Comparison of ENCODE assay signal across 26 cellular contexts in the genomic region with DNA sequence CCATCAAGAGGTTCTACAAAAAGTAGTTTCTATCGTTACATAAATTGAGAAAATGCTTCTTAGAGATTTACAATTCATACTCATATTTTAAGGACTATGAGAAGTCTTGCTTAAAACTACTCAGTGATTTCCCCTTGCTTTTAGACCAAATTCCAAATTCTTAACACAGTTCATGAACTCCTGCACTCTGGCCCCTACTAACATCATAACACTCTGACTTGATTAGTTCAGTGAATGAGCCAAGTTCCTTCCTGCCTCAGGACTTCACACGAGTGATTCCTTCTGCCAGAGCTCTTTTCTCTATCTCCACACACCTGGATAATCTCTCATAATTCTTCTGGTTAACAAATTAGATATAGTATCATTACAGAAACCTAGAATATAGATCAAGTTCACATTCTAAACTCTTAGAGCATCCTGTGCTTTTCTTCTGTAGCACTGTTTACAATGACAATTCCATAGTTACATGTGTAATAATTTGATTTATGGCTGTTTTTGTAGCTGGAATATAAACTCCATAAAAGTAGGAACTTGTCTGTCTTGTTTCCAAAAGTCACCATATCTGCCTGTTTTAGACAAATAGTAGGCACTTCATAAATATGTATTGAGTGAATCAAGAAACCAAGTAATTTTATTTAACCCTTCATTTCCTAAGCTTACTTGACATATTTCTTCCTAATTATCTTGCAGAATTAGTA. TPM values are rescaled to one million over a fixed set of nuclear protein-coding genes. Genes with fewer than 3 reads are reported as not detected.
DNase-seq lines count a peak whose midpoint lies in the region; ATAC-seq, FAIRE-seq and TF ChIP-seq lines count a peak whose summit lies in the region.
"Had no signal": no experiment of that assay in that cellular context is flagged by ENCODE, and none has a peak within 500 bp of the region (broad histone marks: within the 10 kb centered on the region; RNA-seq: fewer than 3 reads in every experiment).

No MANE protein-coding gene starts in this region.

- H3K27ac ChIP-seq in esophagus muscularis mucosa (replicated peaks in 1 of 4) (peak overlapping the region in 3 of 4 donors; percentile 6 to 12 (median 11)), muscle layer of colon (ENCODE audit: low read depth, low read length) (peak overlapping the region; percentile 44), small intestine (ENCODE audit: low read depth in 1 of 2, low read length in 1 of 2) (no peak overlapping the region)
- H3K27ac ChIP-seq: BLaER1 had no signal

- no peak overlapping the region for H3K9ac ChIP-seq in muscle layer of colon (ENCODE audit: low read length)
- H3K9ac ChIP-seq: BLaER1, SK-N-SH had no signal

- TF ChIP-seq POLR2A in esophagus muscularis mucosa (IDR thresholded peaks at IDR 0.05; ENCODE audit: low read depth) = no peak

- H3K4me3 Mint-ChIP-seq in chondrocyte (ENCODE audit: unreplicated experiment) = no peak overlapping the region
- H3K4me3 Mint-ChIP-seq: CD4-positive, CD25-positive, alpha-beta regulatory T cell had no signal

- no peak for TF ChIP-seq EP300 in esophagus muscularis mucosa (IDR thresholded peaks at IDR 0.05)

- no peaks in the 10 kb centered on the region for H3K27me3 ChIP-seq in esophagus muscularis mucosa
- no peaks in the 10 kb centered on the region for H3K27me3 ChIP-seq in muscle layer of colon (ENCODE audit: control insufficient read depth in 1 of 2, insufficient read depth in 2 of 2, low read length in 2 of 2)
- H3K27me3 ChIP-seq in small intestine (ENCODE audit: control insufficient read depth in 2 of 2, insufficient read depth in 2 of 2, low read length in 2 of 2) = no peaks in the 10 kb centered on the region
- H3K27me3 ChIP-seq: BLaER1 had no signal

- TF ChIP-seq CTCF in esophagus muscularis mucosa (IDR thresholded peaks at IDR 0.05) = no peak
- no peak for TF ChIP-seq CTCF in chondrocyte (IDR thresholded peaks at IDR 0.05)

- H3K4me1 ChIP-seq in esophagus muscularis mucosa (peaks cover 0 to 34% (median 24%) of the 10 kb centered on the region in 4 donors), muscle layer of colon (ENCODE audit: insufficient read depth, low read length) (peaks cover 39% of the 10 kb centered on the region), small intestine (ENCODE audit: control insufficient read depth in 2 of 2, insufficient read depth in 1 of 2, low read depth in 1 of 2, low read length in 1 of 2) (peaks cover 0 to 1% of the 10 kb centered on the region in 2 donors)
- H3K4me1 ChIP-seq: BLaER1, HAP-1 had no signal

- WGBS in esophagus muscularis mucosa = 37% methylated on average over 2 of the region's 2 CpGs
- 1 to 12% (median 7%) methylated on average over 2 of the region's 2 CpGs for WGBS in small intestine, 3 donors

- intact Hi-C loops in esophagus muscularis mucosa (cut with DNase I) = no loop called here

- H3K27me3 Mint-ChIP-seq in chondrocyte (ENCODE audit: low read depth) = peaks cover 37% of the 10 kb centered on the region

- no peaks in the 10 kb centered on the region for H3K36me3 Mint-ChIP-seq in chondrocyte (ENCODE audit: low read depth)
- H3K36me3 Mint-ChIP-seq: CD4-positive, CD25-positive, alpha-beta regulatory T cell had no signal

- no peaks in the 10 kb centered on the region for H3K4me1 Mint-ChIP-seq in chondrocyte (ENCODE audit: low read depth)
- H3K4me1 Mint-ChIP-seq: CD4-positive, CD25-positive, alpha-beta regulatory T cell had no signal

- H3K9me3 ChIP-seq in esophagus muscularis mucosa (no peaks in the 10 kb centered on the region), muscle layer of colon (ENCODE audit: low read length) (no peaks in the 10 kb centered on the region), small intestine (ENCODE audit: control insufficient read depth, low read depth) (no peaks in the 10 kb centered on the region)
- H3K9me3 ChIP-seq: BLaER1, HAP-1, SK-N-SH had no signal

- H3K36me3 ChIP-seq in esophagus muscularis mucosa (no peaks in the 10 kb centered on the region), muscle layer of colon (ENCODE audit: insufficient read depth, low read length) (no peaks in the 10 kb centered on the region), small intestine (ENCODE audit: control insufficient read depth in 2 of 2, insufficient read depth in 2 of 2, low read length in 2 of 2) (no peaks in the 10 kb centered on the region)
- H3K36me3 ChIP-seq: BLaER1, HAP-1 had no signal

- ATAC-seq in left lobe of liver (peak; percentile 73), HG03457 (IDR thresholded peaks at IDR 0.05; ENCODE audit: unreplicated experiment) (no peak)

- DNase-seq in esophagus muscularis mucosa (ENCODE audit: extremely low spot score) (no peak), left lobe of liver (ENCODE audit: low spot score) (no peak), small intestine (peak; percentile 76), DMS53 treated with DMSO at 0.1 percent for 48 hours (lab: John Stamatoyannopoulos, UW; ENCODE audit: unreplicated experiment) (no peak), chondrocyte (ENCODE audit: low spot score) (no peak)
- DNase-seq in central memory CD4-positive, alpha-beta T cell = no peak
- DNase-seq: CD4-positive, CD25-positive, alpha-beta regulatory T cell; DND-41; GOT3; Karpas-422; NCI-H1092 treated with DMSO at 0.1 percent for 48 hours; NCI-H1436; NCI-H187; NCI-H2081 treated with DMSO at 0.1 percent for 48 hours; NCI-H446; NCI-H526; NCI-H82; NK-92 treated with Interleukin-12 subunit alpha and Interleukin-12 subunit beta, amount 100 ng/mL, for 24 hours; PC-3; SK-N-SH had no signal

- no peak overlapping the region for H3K27ac Mint-ChIP-seq in chondrocyte (ENCODE audit: unreplicated experiment)
- H3K27ac Mint-ChIP-seq: CD4-positive, CD25-positive, alpha-beta regulatory T cell had no signal

- H3K9me3 Mint-ChIP-seq in chondrocyte (ENCODE audit: low read depth) = no peaks in the 10 kb centered on the region
- H3K9me3 Mint-ChIP-seq: CD4-positive, CD25-positive, alpha-beta regulatory T cell had no signal

- no peak for FAIRE-seq in small intestine (lab: Jason Lieb, UNC)
- FAIRE-seq: A204.1, GM12892 had no signal

- no peak overlapping the region for H3K4me3 ChIP-seq in esophagus muscularis mucosa
- no peak overlapping the region for H3K4me3 ChIP-seq in muscle layer of colon (ENCODE audit: low read depth in 1 of 2, low read length in 2 of 2)
- H3K4me3 ChIP-seq in small intestine (ENCODE audit: low read depth in 1 of 2, low read length in 2 of 2) = no peak overlapping the region
- H3K4me3 ChIP-seq: BLaER1, HAP-1 had no signal

RNA-seq across cellular contexts. Expression of gene NUF2, which starts 59.9 kb away (rescaled TPM):
- total RNA-seq in esophagus muscularis mucosa (under 1 TPM in 1 of 4 donors, not detected in 3; 0.52 TPM), left lobe of liver (0.45 TPM), chondrocyte (3.3 to 4.3 TPM (median 3.6 TPM) in 3 replicates)
- 10 to 100 TPM in 1 of 3 donors, 1 to 10 TPM in 1, under 1 TPM in 1; 0.54 to 11.5 (median 2.0) TPM for polyA plus RNA-seq in small intestine

Comparison
In these comparisons a context has a peak if more than half of its experiments do, and no peak if none do; other contexts are left out.
1. H3K27ac ChIP-seq: peak in esophagus muscularis mucosa (3 of 4) and muscle layer of colon (single experiment); none in small intestine (0 of 2).